1 cellular context compared by ENCODE assay signal in the genomic region with DNA sequence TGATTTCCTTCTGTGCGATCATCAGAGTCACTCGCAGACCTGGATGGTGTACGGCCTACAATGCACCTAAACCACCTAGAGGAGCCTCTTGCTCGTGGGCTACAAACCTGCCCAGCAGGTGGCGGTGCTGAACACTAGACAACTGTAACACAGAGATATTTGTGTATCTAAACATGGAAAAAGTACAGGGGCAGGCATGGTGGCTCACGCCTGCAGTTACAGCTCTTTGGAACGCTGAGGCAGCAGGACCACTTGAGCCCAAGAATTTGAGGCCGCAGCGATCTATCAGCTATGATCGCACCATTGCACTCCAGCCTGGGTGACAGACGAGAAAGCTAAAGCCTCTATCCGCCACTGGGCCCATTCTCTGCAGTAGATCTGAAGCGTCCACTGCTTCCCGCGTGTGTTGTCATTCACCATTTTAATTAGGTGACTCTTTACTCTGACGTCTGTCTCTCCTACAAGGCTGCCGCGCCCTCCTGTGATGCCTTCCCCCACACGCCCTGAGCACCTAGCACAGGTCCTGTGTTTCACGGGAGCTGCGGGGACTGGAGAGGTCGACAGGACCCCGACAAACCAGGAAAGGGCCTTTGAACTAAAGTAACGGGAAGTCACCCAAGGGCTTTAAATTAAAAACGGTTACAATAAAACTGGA.
TF ChIP-seq lines count a peak whose summit lies in the region.

No MANE protein-coding gene starts in this region.

TF ChIP-seq in HEK293, 187 proteins besides CTCF, POLR2A, EP300 and RAD21 (continued from another document):
- TF ChIP-seq, protein P1, sequence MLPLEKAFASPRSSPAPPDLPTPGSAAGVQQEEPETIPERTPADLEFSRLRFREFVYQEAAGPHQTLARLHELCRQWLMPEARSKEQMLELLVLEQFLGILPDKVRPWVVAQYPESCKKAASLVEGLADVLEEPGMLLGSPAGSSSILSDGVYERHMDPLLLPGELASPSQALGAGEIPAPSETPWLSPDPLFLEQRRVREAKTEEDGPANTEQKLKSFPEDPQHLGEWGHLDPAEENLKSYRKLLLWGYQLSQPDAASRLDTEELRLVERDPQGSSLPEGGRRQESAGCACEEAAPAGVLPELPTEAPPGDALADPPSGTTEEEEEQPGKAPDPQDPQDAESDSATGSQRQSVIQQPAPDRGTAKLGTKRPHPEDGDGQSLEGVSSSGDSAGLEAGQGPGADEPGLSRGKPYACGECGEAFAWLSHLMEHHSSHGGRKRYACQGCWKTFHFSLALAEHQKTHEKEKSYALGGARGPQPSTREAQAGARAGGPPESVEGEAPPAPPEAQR (tag by site-specific recombination; IDR thresholded peaks at IDR 0.05): no peak
- TF ChIP-seq ZNF335 (tag by site-specific recombination; conservative IDR thresholded peaks at IDR 0.05) (no peak; the same call in none of the 2 replicates), ZNF114 (tag by site-specific recombination; IDR thresholded peaks at IDR 0.05) (no peak), BCL11A (tag by site-specific recombination; IDR thresholded peaks at IDR 0.05; ENCODE audit: low read depth) (no peak), ZNF426 (tag by site-specific recombination; IDR thresholded peaks at IDR 0.05) (no peak), HOXC10 (CRISPR knock-in tag; IDR thresholded peaks at IDR 0.05) (no peak), ZNF341 (tag by site-specific recombination; IDR thresholded peaks at IDR 0.05; ENCODE audit: low read depth) (no peak), ZNF501 (tag by site-specific recombination; IDR thresholded peaks at IDR 0.05) (peak; percentile 61; the same call in 1 of the 2 replicates), ZNF571 (tag by site-specific recombination; IDR thresholded peaks at IDR 0.05) (no peak), ZNF311 (tag by site-specific recombination; IDR thresholded peaks at IDR 0.05; ENCODE audit: borderline replicate concordance) (no peak), WT1 (tag by site-specific recombination; IDR thresholded peaks at IDR 0.05) (no peak), ZXDB (tag by site-specific recombination; IDR thresholded peaks at IDR 0.05) (peak; percentile 55), ZNF214 (tag by site-specific recombination; IDR thresholded peaks at IDR 0.05; ENCODE audit: borderline replicate concordance) (no peak), ZNF510 (tag by site-specific recombination; IDR thresholded peaks at IDR 0.05; ENCODE audit: insufficient replicate concordance) (no peak), ZNF2 (tag by site-specific recombination; IDR thresholded peaks at IDR 0.05) (peak; percentile 86), TRIM28 (IDR thresholded peaks at IDR 0.05; ENCODE audit: borderline replicate concordance, low read length) (peak; percentile 55; the same call in 1 of the 2 replicates), ZSCAN30 (tag by site-specific recombination; IDR thresholded peaks at IDR 0.05) (no peak), YY2 (tag by site-specific recombination; IDR thresholded peaks at IDR 0.05) (peak; percentile 75), KLF9 (tag by site-specific recombination; IDR thresholded peaks at IDR 0.05; ENCODE audit: low read depth) (no peak), ZNF654 (tag by site-specific recombination; IDR thresholded peaks at IDR 0.05; ENCODE audit: low read depth) (peak; percentile 57), ZFP37 (tag by site-specific recombination; IDR thresholded peaks at IDR 0.05) (peak; percentile 69; the same call in 1 of the 2 replicates), ZNF354C (tag by site-specific recombination; IDR thresholded peaks at IDR 0.05; ENCODE audit: borderline replicate concordance, low read depth) (no peak), SALL2 (tag by site-specific recombination; IDR thresholded peaks at IDR 0.05; ENCODE audit: borderline replicate concordance) (no peak), ZNF624 (tag by site-specific recombination; IDR thresholded peaks at IDR 0.05) (no peak), PRDM10 (tag by site-specific recombination; IDR thresholded peaks at IDR 0.05) (no peak), KLF1 (tag by site-specific recombination; IDR thresholded peaks at IDR 0.05) (peak; percentile 44), SP7 (tag by site-specific recombination; IDR thresholded peaks at IDR 0.05) (peak; percentile 25; the same call in 1 of the 2 replicates), KLF16 (tag by site-specific recombination; IDR thresholded peaks at IDR 0.05) (no peak), ZNF221 (tag by site-specific recombination; IDR thresholded peaks at IDR 0.05; ENCODE audit: borderline replicate concordance) (no peak), ZBTB21 (tag by site-specific recombination; IDR thresholded peaks at IDR 0.05) (peak; percentile 47; the same call in 1 of the 2 replicates), ZNF514 (tag by site-specific recombination; IDR thresholded peaks at IDR 0.05) (no peak), ZBTB17 (tag by site-specific recombination; IDR thresholded peaks at IDR 0.05) (peak; percentile 43), ZNF433 (tag by site-specific recombination; IDR thresholded peaks at IDR 0.05; ENCODE audit: low read depth) (no peak), ZEB2 (tag by site-specific recombination; IDR thresholded peaks at IDR 0.05) (peak; percentile 62), SETDB1 (IDR thresholded peaks at IDR 0.05; ENCODE audit: insufficient read length, low read length) (no peak), ZNF692 (tag by site-specific recombination; IDR thresholded peaks at IDR 0.05) (peak; percentile 44), ZNF23 (tag by site-specific recombination; IDR thresholded peaks at IDR 0.05; ENCODE audit: borderline replicate concordance) (no peak), ZNF112 (tag by site-specific recombination; IDR thresholded peaks at IDR 0.05) (no peak), ZNF626 (tag by site-specific recombination; IDR thresholded peaks at IDR 0.05) (no peak), ZNF530 (tag by site-specific recombination; IDR thresholded peaks at IDR 0.05; ENCODE audit: low read depth) (no peak), GLI2 (tag by site-specific recombination; IDR thresholded peaks at IDR 0.05; ENCODE audit: borderline replicate concordance, low read depth) (no peak), INSM2 (tag by site-specific recombination; IDR thresholded peaks at IDR 0.05) (no peak)
- TF ChIP-seq, protein P2, sequence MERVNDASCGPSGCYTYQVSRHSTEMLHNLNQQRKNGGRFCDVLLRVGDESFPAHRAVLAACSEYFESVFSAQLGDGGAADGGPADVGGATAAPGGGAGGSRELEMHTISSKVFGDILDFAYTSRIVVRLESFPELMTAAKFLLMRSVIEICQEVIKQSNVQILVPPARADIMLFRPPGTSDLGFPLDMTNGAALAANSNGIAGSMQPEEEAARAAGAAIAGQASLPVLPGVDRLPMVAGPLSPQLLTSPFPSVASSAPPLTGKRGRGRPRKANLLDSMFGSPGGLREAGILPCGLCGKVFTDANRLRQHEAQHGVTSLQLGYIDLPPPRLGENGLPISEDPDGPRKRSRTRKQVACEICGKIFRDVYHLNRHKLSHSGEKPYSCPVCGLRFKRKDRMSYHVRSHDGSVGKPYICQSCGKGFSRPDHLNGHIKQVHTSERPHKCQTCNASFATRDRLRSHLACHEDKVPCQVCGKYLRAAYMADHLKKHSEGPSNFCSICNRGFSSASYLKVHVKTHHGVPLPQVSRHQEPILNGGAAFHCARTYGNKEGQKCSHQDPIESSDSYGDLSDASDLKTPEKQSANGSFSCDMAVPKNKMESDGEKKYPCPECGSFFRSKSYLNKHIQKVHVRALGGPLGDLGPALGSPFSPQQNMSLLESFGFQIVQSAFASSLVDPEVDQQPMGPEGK (tag by site-specific recombination; IDR thresholded peaks at IDR 0.05): no peak
- TF ChIP-seq, protein P3, sequence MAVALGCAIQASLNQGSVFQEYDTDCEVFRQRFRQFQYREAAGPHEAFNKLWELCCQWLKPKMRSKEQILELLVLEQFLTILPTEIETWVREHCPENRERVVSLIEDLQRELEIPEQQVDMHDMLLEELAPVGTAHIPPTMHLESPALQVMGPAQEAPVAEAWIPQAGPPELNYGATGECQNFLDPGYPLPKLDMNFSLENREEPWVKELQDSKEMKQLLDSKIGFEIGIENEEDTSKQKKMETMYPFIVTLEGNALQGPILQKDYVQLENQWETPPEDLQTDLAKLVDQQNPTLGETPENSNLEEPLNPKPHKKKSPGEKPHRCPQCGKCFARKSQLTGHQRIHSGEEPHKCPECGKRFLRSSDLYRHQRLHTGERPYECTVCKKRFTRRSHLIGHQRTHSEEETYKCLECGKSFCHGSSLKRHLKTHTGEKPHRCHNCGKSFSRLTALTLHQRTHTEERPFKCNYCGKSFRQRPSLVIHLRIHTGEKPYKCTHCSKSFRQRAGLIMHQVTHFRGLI (tag by site-specific recombination; IDR thresholded peaks at IDR 0.05): no peak
- TF ChIP-seq, protein P4, sequence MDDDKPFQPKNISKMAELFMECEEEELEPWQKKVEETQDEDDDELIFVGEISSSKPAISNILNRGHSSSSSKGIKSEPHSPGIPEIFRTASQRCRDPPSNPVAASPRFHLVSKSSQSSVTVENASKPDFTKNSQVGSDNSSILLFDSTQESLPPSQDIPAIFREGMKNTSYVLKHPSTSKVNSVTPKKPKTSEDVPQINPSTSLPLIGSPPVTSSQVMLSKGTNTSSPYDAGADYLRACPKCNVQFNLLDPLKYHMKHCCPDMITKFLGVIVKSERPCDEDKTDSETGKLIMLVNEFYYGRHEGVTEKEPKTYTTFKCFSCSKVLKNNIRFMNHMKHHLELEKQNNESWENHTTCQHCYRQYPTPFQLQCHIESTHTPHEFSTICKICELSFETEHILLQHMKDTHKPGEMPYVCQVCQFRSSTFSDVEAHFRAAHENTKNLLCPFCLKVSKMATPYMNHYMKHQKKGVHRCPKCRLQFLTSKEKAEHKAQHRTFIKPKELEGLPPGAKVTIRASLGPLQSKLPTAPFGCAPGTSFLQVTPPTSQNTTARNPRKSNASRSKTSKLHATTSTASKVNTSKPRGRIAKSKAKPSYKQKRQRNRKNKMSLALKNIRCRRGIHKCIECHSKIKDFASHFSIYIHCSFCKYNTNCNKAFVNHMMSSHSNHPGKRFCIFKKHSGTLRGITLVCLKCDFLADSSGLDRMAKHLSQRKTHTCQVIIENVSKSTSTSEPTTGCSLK (tag by site-specific recombination; IDR thresholded peaks at IDR 0.05): no peak
- TF ChIP-seq, protein P5, sequence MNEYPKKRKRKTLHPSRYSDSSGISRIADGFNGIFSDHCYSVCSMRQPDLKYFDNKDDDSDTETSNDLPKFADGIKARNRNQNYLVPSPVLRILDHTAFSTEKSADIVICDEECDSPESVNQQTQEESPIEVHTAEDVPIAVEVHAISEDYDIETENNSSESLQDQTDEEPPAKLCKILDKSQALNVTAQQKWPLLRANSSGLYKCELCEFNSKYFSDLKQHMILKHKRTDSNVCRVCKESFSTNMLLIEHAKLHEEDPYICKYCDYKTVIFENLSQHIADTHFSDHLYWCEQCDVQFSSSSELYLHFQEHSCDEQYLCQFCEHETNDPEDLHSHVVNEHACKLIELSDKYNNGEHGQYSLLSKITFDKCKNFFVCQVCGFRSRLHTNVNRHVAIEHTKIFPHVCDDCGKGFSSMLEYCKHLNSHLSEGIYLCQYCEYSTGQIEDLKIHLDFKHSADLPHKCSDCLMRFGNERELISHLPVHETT (tag by site-specific recombination; IDR thresholded peaks at IDR 0.05): 0 out of 2 replicates have a peak, but pooled peaks have one; percentile 28
